In the genomic region with DNA sequence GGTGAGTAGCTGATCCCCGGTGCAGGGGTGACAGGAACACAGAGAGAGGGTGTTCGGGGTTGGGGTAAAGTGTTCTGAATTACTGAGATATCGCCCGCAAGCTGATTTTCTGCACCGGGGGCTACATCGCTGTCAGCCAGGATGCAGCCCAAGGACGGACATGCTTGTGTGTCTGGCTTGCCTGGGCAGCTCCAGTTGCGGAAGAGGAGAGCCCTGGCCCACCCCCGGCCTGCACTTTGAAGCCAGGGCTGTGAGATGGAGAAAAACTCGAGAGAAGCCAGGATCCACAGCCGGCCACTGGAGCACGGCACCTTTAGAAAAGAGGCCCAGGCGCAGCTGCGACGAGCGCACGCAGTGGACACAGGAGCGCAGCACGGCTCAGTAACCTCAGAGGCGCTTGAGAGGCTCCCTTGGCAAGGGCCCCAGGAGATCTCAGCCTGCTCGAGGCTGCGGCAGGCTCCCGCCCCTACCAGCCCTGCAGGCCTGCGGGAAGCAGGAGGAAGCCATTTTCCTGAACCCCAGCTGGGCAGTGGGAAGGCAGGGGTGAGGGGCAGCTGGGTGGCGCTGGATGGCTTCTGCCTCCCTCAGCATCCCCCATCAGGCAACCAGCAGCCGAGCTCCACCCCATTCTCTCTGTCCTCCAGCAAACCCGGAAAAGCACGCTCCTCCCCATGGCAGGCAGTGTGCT, we compare ENCODE assay signal across 14 cellular contexts. TPM values are rescaled to one million over a fixed set of nuclear protein-coding genes. Genes with fewer than 3 reads are reported as not detected.
DNase-seq lines count a peak whose midpoint lies in the region; TF ChIP-seq lines count a peak whose summit lies in the region.
"Had no signal": no experiment of that assay in that cellular context is flagged by ENCODE, and none has a peak within 500 bp of the region (broad histone marks: within the 10 kb centered on the region; RNA-seq: fewer than 3 reads in every experiment).

No MANE protein-coding gene starts in this region.

- no peaks in the 10 kb centered on the region for H3K9me2 ChIP-seq in hepatocyte (replicated peaks; ENCODE audit: insufficient read depth)

- H3K36me3 Mint-ChIP-seq in progenitor cell of endocrine pancreas (ENCODE audit: insufficient read depth) = no peaks in the 10 kb centered on the region

- H3K27ac ChIP-seq in hepatocyte (peak overlapping the region; percentile 21), transverse colon (peak overlapping the region in 1 of 4 donors; percentile 14)

- no peaks in the 10 kb centered on the region for H3K79me2 ChIP-seq in hepatocyte

- no peak overlapping the region for H3K4me3 ChIP-seq in H7 (ENCODE audit: insufficient read depth, low read depth, low read length)
- H3K4me3 ChIP-seq in hepatocyte = no peak overlapping the region
- no peak overlapping the region for H3K4me3 ChIP-seq in transverse colon

- no peaks in the 10 kb centered on the region; the same call in 1 of the 2 replicates for H3K27me3 ChIP-seq in H7 (ENCODE audit: control insufficient read depth, insufficient read depth, low read length)
- H3K27me3 ChIP-seq in hepatocyte = no peaks in the 10 kb centered on the region
- no peaks in the 10 kb centered on the region for H3K27me3 ChIP-seq in transverse colon

- no peak for TF ChIP-seq POLR2A in transverse colon (IDR thresholded peaks at IDR 0.05)

- H3K9me3 ChIP-seq in hepatocyte (ENCODE audit: low read depth) = no peaks in the 10 kb centered on the region
- no peaks in the 10 kb centered on the region for H3K9me3 ChIP-seq in transverse colon

- no peaks in the 10 kb centered on the region for H3K9me3 Mint-ChIP-seq in progenitor cell of endocrine pancreas (ENCODE audit: low read depth)

- no peaks in the 10 kb centered on the region for H3K27me3 Mint-ChIP-seq in progenitor cell of endocrine pancreas

- no peak overlapping the region for H3K4me2 ChIP-seq in hepatocyte

- in situ Hi-C loops in transverse colon (cut with MboI; ENCODE audit: low pct_ligation_motif_present in 1 of 4, low pct_unique_long_range_greater_than_20kb in 1 of 4, low sequenced_read_pairs in 3 of 4) = no loop called here

- H4K20me1 ChIP-seq in hepatocyte (ENCODE audit: insufficient read depth, poor library complexity, severe bottlenecking) = no peaks in the 10 kb centered on the region

- no peak overlapping the region for H3K4me3 Mint-ChIP-seq in progenitor cell of endocrine pancreas (ENCODE audit: low read depth)

- peaks cover 34% of the 10 kb centered on the region for H3K4me1 ChIP-seq in hepatocyte (ENCODE audit: insufficient read depth)
- H3K4me1 ChIP-seq in transverse colon = peaks cover 0 to 6% (median 0%) of the 10 kb centered on the region in 4 donors

- TF ChIP-seq EP300 in transverse colon (IDR thresholded peaks at IDR 0.05; ENCODE audit: low read depth) = no peak

- 64% methylated on average over 27 of the region's 28 CpGs for WGBS in hepatocyte (ENCODE audit: low lambda C conversion rate, missing lambda C conversion rate)
- WGBS in transverse colon (ENCODE audit: low coverage in 1 of 2), 2 donors = 70% methylated on average over 27 of the region's 28 CpGs; no CpG with 5 or more reads in 1 of the 2 donors

- DNase-seq in H7 (peak; percentile 63), NCI-H510A (lab: John Stamatoyannopoulos, UW) (peak; percentile 62), hepatocyte (ENCODE audit: low spot score) (no peak), progenitor cell of endocrine pancreas (ENCODE audit: low spot score, unreplicated experiment) (no peak), SKM-1 treated with dmso at 0.1 percent for 144 hours (lab: John Stamatoyannopoulos, UW; ENCODE audit: unreplicated experiment) (no peak), GDM1 (lab: John Stamatoyannopoulos, UW) (no peak), transverse colon (no peak)
- DNase-seq: activated T-cell treated with anti-CD3 and anti-CD28 coated beads for 4 hours; EL; midbrain; PC-3; small intestine; stimulated activated CD8-positive, alpha-beta memory T cell treated with anti-CD3 and anti-CD28 coated beads, Interleukin-4, amount 100 ng/mL, for 48 hours had no signal

- peak overlapping the region; percentile 88 for H3K27ac Mint-ChIP-seq in progenitor cell of endocrine pancreas

- H2AFZ ChIP-seq in hepatocyte = peak overlapping the region; percentile 20

- no peak for TF ChIP-seq CTCF in hepatocyte (IDR thresholded peaks at IDR 0.05; ENCODE audit: poor library complexity)
- no peak for TF ChIP-seq CTCF in progenitor cell of endocrine pancreas (IDR thresholded peaks at IDR 0.05; ENCODE audit: unreplicated experiment)
- TF ChIP-seq CTCF in transverse colon (IDR thresholded peaks at IDR 0.05) = no peak

- H3K4me1 Mint-ChIP-seq in progenitor cell of endocrine pancreas (ENCODE audit: low read depth) = peaks cover 53% of the 10 kb centered on the region

- no peaks in the 10 kb centered on the region for H3K36me3 ChIP-seq in H7 (replicated peaks; ENCODE audit: control insufficient read depth, insufficient read depth, low read length)
- H3K36me3 ChIP-seq in hepatocyte (replicated peaks; ENCODE audit: insufficient read depth, low read depth) = no peaks in the 10 kb centered on the region
- H3K36me3 ChIP-seq in transverse colon = no peaks in the 10 kb centered on the region

- intact Hi-C loops in transverse colon (cut with DNase I; ENCODE audit: low total_unique reads) = no loop called here

RNA-seq across cellular contexts. Expression of a gene that starts 59.2 kb away (rescaled TPM):
- total RNA-seq in H7 (2014; rRNA removed; shearing (Covaris generic)) = not detected in 2 replicates
- total RNA-seq in hepatocyte (not detected in 2 replicates), progenitor cell of endocrine pancreas (0.27 and 0.43 TPM in 2 replicates), transverse colon (not detected)
- polyA plus RNA-seq in hepatocyte = 0.86 TPM in 1 of 2 replicates, not detected in the other
- total RNA-seq: LHCN-M2, PC-3 had no signal

Comparison
In these comparisons a context has a peak if more than half of its experiments do, and no peak if none do; other contexts are left out.
1. DNase-seq: peak in H7 (single experiment) and NCI-H510A (single experiment); none in hepatocyte (single experiment), progenitor cell of endocrine pancreas (single experiment), SKM-1 treated with dmso at 0.1 percent for 144 hours (single experiment), GDM1 (single experiment) and transverse colon (single experiment).